ENCODE assay signal across 12 cellular contexts in genomic region chr11:68128682-68129327, GRCh38. TPM values are rescaled to one million over a fixed set of nuclear protein-coding genes. Genes with fewer than 3 reads are reported as not detected.
DNase-seq lines count a peak whose midpoint lies in the region; ATAC-seq and TF ChIP-seq lines count a peak whose summit lies in the region.
"Had no signal": no experiment of that assay in that cellular context is flagged by ENCODE, and none has a peak within 500 bp of the region (broad histone marks: within the 10 kb centered on the region; RNA-seq: fewer than 3 reads in every experiment).

No MANE protein-coding gene starts in this region.

- peak overlapping the region; percentile 76 for H3K18ac ChIP-seq in neuronal stem cell (ENCODE audit: low read length)

- peaks cover 13 to 16% of the 10 kb centered on the region in 2 donors for H3K9me3 ChIP-seq in neuronal stem cell (replicated peaks in 1 of 2; ENCODE audit: control insufficient read depth in 2 of 2, insufficient read depth in 1 of 2, low read depth in 1 of 2, low read length in 2 of 2)

- no CpG with 5 or more reads among the region's 15 CpGs for WGBS in neuronal stem cell (ENCODE audit: extremely low coverage in 2 of 2, insufficient read length in 2 of 2, insufficient replicate concordance in 1 of 2), 2 donors

- POLR2A ChIA-PET in AG04449 (lab: Yijun Ruan, JAX) = no interaction called here

- H4K91ac ChIP-seq in neuronal stem cell (ENCODE audit: low read depth, low read length, poor library complexity) = no peak overlapping the region

- H2BK120ac ChIP-seq in neuronal stem cell (ENCODE audit: low read depth, low read length) = no peak overlapping the region

- CTCF ChIA-PET in AG04449 (lab: Yijun Ruan, JAX) = interaction anchor here (1.5 kb wide), 1 partner anchor 120 kb away, joined by 3 read pairs; no protein-coding TSS in a partner anchor

- no peak for DNase-seq in AG04449 (ENCODE audit: low read depth, low spot score)
- DNase-seq in RPMI7951 (ENCODE audit: low read depth) = peak; percentile 49
- peak; percentile 27 for DNase-seq in fibroblast of the conjunctiva (ENCODE audit: low read depth)
- DNase-seq in neuronal stem cell (ENCODE audit: low spot score) = no peak
- no peak for DNase-seq in NCI-H69 (lab: John Stamatoyannopoulos, UW)
- DNase-seq in C1 segment of cervical spinal cord (lab: John Stamatoyannopoulos, UW) = no peak
- DNase-seq in NOMO-1 treated with dmso at 0.1 percent for 144 hours (lab: John Stamatoyannopoulos, UW; ENCODE audit: unreplicated experiment) = no peak
- DNase-seq: activated naive CD8-positive, alpha-beta T cell treated with anti-CD3 and anti-CD28 coated beads for 36 hours; CD4-positive, CD25-positive, alpha-beta regulatory T cell; HCEC 1CT; stimulated activated CD4-positive, alpha-beta T cell treated with anti-CD3 and anti-CD28 coated beads, Interleukin-1b, Interleukin-23, amount 100 ng/mL, for 48 hours had no signal

- H3K36me3 ChIP-seq in neuronal stem cell (replicated peaks in 1 of 2; ENCODE audit: control insufficient read depth in 2 of 2, insufficient read depth in 2 of 2, low read length in 2 of 2) = no peaks in the 10 kb centered on the region

- H3K4ac ChIP-seq in neuronal stem cell (ENCODE audit: low read length) = no peak overlapping the region

- peak overlapping the region; percentile 90 for H2AK5ac ChIP-seq in neuronal stem cell (ENCODE audit: low read depth, low read length)

- no peak overlapping the region for H4K8ac ChIP-seq in neuronal stem cell (ENCODE audit: low read depth, low read length)

- no peak overlapping the region for H2BK12ac ChIP-seq in neuronal stem cell (ENCODE audit: low read length)

- H2BK15ac ChIP-seq in neuronal stem cell (ENCODE audit: low read length) = no peak overlapping the region

- H3K27me3 ChIP-seq in neuronal stem cell (ENCODE audit: control insufficient read depth in 3 of 3, insufficient read depth in 3 of 3, low read depth in 1 of 3, low read length in 3 of 3) = peaks cover 0 to 8% (median 0%) of the 10 kb centered on the region in 3 experiments

- peak overlapping the region; percentile 1 for H3K23ac ChIP-seq in neuronal stem cell (ENCODE audit: low read depth, low read length, poor library complexity)

- H3K4me2 ChIP-seq in neuronal stem cell (ENCODE audit: insufficient read depth, low read length, poor library complexity, severe bottlenecking) = peak overlapping the region; percentile 66

- no peak for TF ChIP-seq CTCF in AG04449 (IDR thresholded peaks at IDR 0.05; ENCODE audit: insufficient read depth, low read length, missing control alignments)

- H3K4me3 ChIP-seq in AG04449 (ENCODE audit: low read depth, low read length) (peak overlapping the region; percentile 44), neuronal stem cell (ENCODE audit: low read length in 2 of 2) (no peak overlapping the region)

- H3K4me1 ChIP-seq in neuronal stem cell (ENCODE audit: control insufficient read depth in 2 of 2, insufficient read depth in 1 of 2, low read depth in 1 of 2, low read length in 2 of 2) = peaks cover 4 to 5% of the 10 kb centered on the region in 2 donors

- no peak overlapping the region for H3K9ac ChIP-seq in neuronal stem cell (ENCODE audit: low read depth, low read length, poor library complexity)

- no peak overlapping the region for H2BK5ac ChIP-seq in neuronal stem cell (ENCODE audit: low read length)

- no peak overlapping the region for H3K14ac ChIP-seq in neuronal stem cell (ENCODE audit: low read length)

- H2AFZ ChIP-seq in neuronal stem cell (ENCODE audit: low read length) = peak overlapping the region; percentile 87

- H3K27ac ChIP-seq in neuronal stem cell (replicated peaks; ENCODE audit: low read length) = no peak overlapping the region

- no peak for ATAC-seq in HG03442 (IDR thresholded peaks at IDR 0.05; ENCODE audit: unreplicated experiment)

- H3K79me1 ChIP-seq in neuronal stem cell (ENCODE audit: low read depth, low read length) = no peaks in the 10 kb centered on the region

RNA-seq across cellular contexts. Expression of gene CHKA, which starts 7.6 kb away (rescaled TPM):
- total RNA-seq in RPMI7951 (2014; rRNA removed; shearing (Covaris generic)) = 16.2 and 18.7 TPM in 2 replicates
- 21.6 TPM for polyA plus RNA-seq in neuronal stem cell (2013, experiment 1 of 2)
- polyA plus RNA-seq in neuronal stem cell (2013, experiment 2 of 2) = 22.9 TPM

Comparison
In these comparisons a context has a peak if more than half of its experiments do, and no peak if none do; other contexts are left out.
1. DNase-seq: peak in RPMI7951 (single experiment) and fibroblast of the conjunctiva (single experiment); none in AG04449 (single experiment), neuronal stem cell (single experiment), NCI-H69 (single experiment), C1 segment of cervical spinal cord (0 of 14) and NOMO-1 treated with dmso at 0.1 percent for 144 hours (single experiment).